8 cellular contexts compared by ENCODE assay signal in genomic region chr6:3228046-3228671, GRCh38. TPM values are rescaled to one million over a fixed set of nuclear protein-coding genes. Genes with fewer than 3 reads are reported as not detected.
DNase-seq lines count a peak whose midpoint lies in the region; ATAC-seq and TF ChIP-seq lines count a peak whose summit lies in the region.

No MANE protein-coding gene starts in this region.

- H3K36me3 Mint-ChIP-seq in CD4-positive, alpha-beta T cell (ENCODE audit: low read depth), result no peaks in the 10 kb centered on the region
- H3K36me3 Mint-ChIP-seq in IgD-negative memory B cell (no peaks in the 10 kb centered on the region), glutamatergic neuron (ENCODE audit: unreplicated experiment) (peaks cover 24% of the 10 kb centered on the region)

- peaks cover 67% of the 10 kb centered on the region for H3K27me3 ChIP-seq in CD4-positive, alpha-beta T cell (ENCODE audit: control insufficient read depth, insufficient read depth, low read length)
- peaks cover 20 to 79% (median 73%) of the 10 kb centered on the region in 7 donors for H3K27me3 ChIP-seq in spleen (replicated peaks in 1 of 7)

- H3K4me1 Mint-ChIP-seq in CD4-positive, alpha-beta T cell (ENCODE audit: low read depth), result peaks cover 57% of the 10 kb centered on the region
- peaks cover 21 to 31% (median 22%) of the 10 kb centered on the region in 3 donors for H3K4me1 Mint-ChIP-seq in IgD-negative memory B cell
- peaks cover 22% of the 10 kb centered on the region for H3K4me1 Mint-ChIP-seq in glutamatergic neuron (ENCODE audit: low read depth, unreplicated experiment)

- TF ChIP-seq POLR2A in spleen (IDR thresholded peaks at IDR 0.05), result no peak

- H3K27me3 Mint-ChIP-seq in CD4-positive, alpha-beta T cell, result peaks cover 83% of the 10 kb centered on the region
- H3K27me3 Mint-ChIP-seq in IgD-negative memory B cell, result peaks cover 52% of the 10 kb centered on the region
- peaks cover 51% of the 10 kb centered on the region for H3K27me3 Mint-ChIP-seq in glutamatergic neuron (ENCODE audit: unreplicated experiment)

- WGBS in spleen, 5 donors, result 2 to 4% (median 2%) methylated on average over 31 to 38 of the region's 38 CpGs

- H3K9me3 Mint-ChIP-seq in CD4-positive, alpha-beta T cell, result no peaks in the 10 kb centered on the region
- H3K9me3 Mint-ChIP-seq in IgD-negative memory B cell (no peaks in the 10 kb centered on the region), glutamatergic neuron (ENCODE audit: unreplicated experiment) (peaks cover 54% of the 10 kb centered on the region)

- no peaks in the 10 kb centered on the region for H3K9me3 ChIP-seq in CD4-positive, alpha-beta T cell (ENCODE audit: control insufficient read depth, low read length)
- no peaks in the 10 kb centered on the region for H3K9me3 ChIP-seq in SK-N-MC (ENCODE audit: low read depth, low read length)
- no peaks in the 10 kb centered on the region for H3K9me3 ChIP-seq in spleen

- CTCF ChIA-PET in CD4-positive, alpha-beta T cell (lab: Charles Lee), result no interaction called here
- CTCF ChIA-PET in HEK293T (lab: Yijun Ruan, JAX), result no interaction called here

- peak; percentile 30 for ATAC-seq in CD4-positive, alpha-beta T cell (ENCODE audit: poor library complexity)
- ATAC-seq in GM18520 (IDR thresholded peaks at IDR 0.05; ENCODE audit: unreplicated experiment), result no peak

- H3K36me3 ChIP-seq in SK-N-MC (ENCODE audit: insufficient read depth, low read length) (peaks cover 6% of the 10 kb centered on the region; the same call in 1 of the 2 replicates), spleen (no peaks in the 10 kb centered on the region)

- peak overlapping the region; percentile 53 for H3K9ac ChIP-seq in SK-N-MC (ENCODE audit: insufficient read length)

- intact Hi-C loops in CD4-positive, alpha-beta T cell (cut with DNase I, micrococcal nuclease), result loop anchor here in 1 of 2 experiments (5.0 kb wide), 1 partner anchor 66 kb away; no protein-coding TSS in a partner anchor
- intact Hi-C loops in spleen (cut with DNase I; ENCODE audit: low total_unique reads), result no loop called here

- H3K4me3 ChIP-seq in SK-N-MC, result peak overlapping the region; percentile 90
- peak overlapping the region in 7 of 8 donors; percentile 12 to 64 (median 31) for H3K4me3 ChIP-seq in spleen

- H3K27ac Mint-ChIP-seq in CD4-positive, alpha-beta T cell, result no peak overlapping the region
- H3K27ac Mint-ChIP-seq in IgD-negative memory B cell, result peak overlapping the region in 2 of 3 donors; percentile 13 to 76
- peak overlapping the region; percentile 100 for H3K27ac Mint-ChIP-seq in glutamatergic neuron (ENCODE audit: unreplicated experiment)

- peaks cover 41 to 62% (median 54%) of the 10 kb centered on the region in 6 donors for H3K4me1 ChIP-seq in spleen

- H3K27ac ChIP-seq in CD4-positive, alpha-beta T cell (ENCODE audit: low read depth, low read length), result no peak overlapping the region
- H3K27ac ChIP-seq in SK-N-MC (no peak overlapping the region), spleen (no peak overlapping the region)

- POLR2A ChIA-PET in CD4-positive, alpha-beta T cell (lab: Charles Lee), result no interaction called here
- POLR2A ChIA-PET in HEK293T (lab: Yijun Ruan, JAX), result interaction anchor here (2.1 to 4.2 kb wide), 4 partner anchors 18 to 66 kb away, joined by 7 to 53 read pairs (median 15); partner anchors contain the start of gene PSMG4

- TF ChIP-seq CTCF in CD4-positive, alpha-beta T cell (IDR thresholded peaks at IDR 0.05), result no peak
- TF ChIP-seq CTCF in glutamatergic neuron (IDR thresholded peaks at IDR 0.05; ENCODE audit: partially characterized antibody, unreplicated experiment) (peak; percentile 33), spleen (IDR thresholded peaks at IDR 0.05 in 8 of 11, conservative IDR thresholded peaks at IDR 0.05 in 3 of 11) (no peak)

- DNase-seq in CD4-positive, alpha-beta T cell, result no peak
- no peak for DNase-seq in SK-N-MC (ENCODE audit: low read depth, low spot score)
- peak; percentile 97 for DNase-seq in glutamatergic neuron
- peak; percentile 77 for DNase-seq in spleen
- DNase-seq in stimulated activated CD4-positive, alpha-beta T cell treated with anti-CD3 and anti-CD28 coated beads, Interleukin-12 subunit alpha, Interleukin-12 subunit beta, amount 100 ng/mL, for 4 hours, result no peak
- DNase-seq in HEK293T (ENCODE audit: extremely low spot score), result no peak

- H3K4me3 Mint-ChIP-seq in CD4-positive, alpha-beta T cell, result peak overlapping the region; percentile 71
- H3K4me3 Mint-ChIP-seq in IgD-negative memory B cell, result peak overlapping the region; percentile 72 to 90 (median 82)
- peak overlapping the region; percentile 98 for H3K4me3 Mint-ChIP-seq in glutamatergic neuron (ENCODE audit: unreplicated experiment)

TF ChIP-seq in HEK293T, 16 proteins besides CTCF, POLR2A, EP300 and RAD21:
- TF ChIP-seq BHLHE40 (IDR thresholded peaks at IDR 0.05; ENCODE audit: borderline replicate concordance) (no peak), FOXK2 (IDR thresholded peaks at IDR 0.05) (no peak), ZNF384 (IDR thresholded peaks at IDR 0.05) (no peak), SUZ12 (IDR thresholded peaks at IDR 0.05) (no peak), FOXA1 (IDR thresholded peaks at IDR 0.05) (no peak), ARNT (IDR thresholded peaks at IDR 0.05) (no peak), LEF1 (IDR thresholded peaks at IDR 0.05; ENCODE audit: borderline replicate concordance) (no peak), PKNOX1 (IDR thresholded peaks at IDR 0.05) (no peak), ELF4 (IDR thresholded peaks at IDR 0.05) (no peak), TARDBP (IDR thresholded peaks at IDR 0.05) (no peak), SP1 (IDR thresholded peaks at IDR 0.05) (no peak), HDGF (IDR thresholded peaks at IDR 0.05; ENCODE audit: borderline replicate concordance) (no peak)

RNA-seq across cellular contexts. Expression of gene TUBB2B, which starts 0.7 kb away (rescaled TPM):
- total RNA-seq in CD4-positive, alpha-beta T cell, result not detected
- 0.55 TPM for polyA plus RNA-seq in IgD-negative memory B cell
- 1,777 TPM for total RNA-seq in glutamatergic neuron (ENCODE audit: unreplicated experiment)
- total RNA-seq in spleen, result 1 to 10 TPM in 2 of 7 donors, under 1 TPM in 4, not detected in 1; 0.39 to 1.6 (median 0.82) TPM
- 1 to 10 TPM; 1.0 to 2.2 (median 1.3) TPM for polyA plus RNA-seq in spleen

RNA-seq across cellular contexts. Expression of gene PSMG4, which starts 30.6 kb away (rescaled TPM):
- 10 to 100 TPM; 12.3 to 12.8 TPM for total RNA-seq in CD4-positive, alpha-beta T cell
- polyA plus RNA-seq in IgD-negative memory B cell (43.5 TPM), spleen (10 to 100 TPM; 39.0 to 41.6 (median 39.6) TPM)
- total RNA-seq in glutamatergic neuron (ENCODE audit: unreplicated experiment) (37.2 TPM), spleen (10 to 100 TPM; 12.1 to 21.0 (median 17.3) TPM)

Comparison
In these comparisons a context has a peak if more than half of its experiments do, and no peak if none do; other contexts are left out.
1. DNase-seq: peak in glutamatergic neuron (single experiment) and spleen (single experiment); none in CD4-positive, alpha-beta T cell (0 of 10), SK-N-MC (single experiment), stimulated activated CD4-positive, alpha-beta T cell treated with anti-CD3 and anti-CD28 coated beads, Interleukin-12 subunit alpha, Interleukin-12 subunit beta, amount 100 ng/mL, for 4 hours (single experiment) and HEK293T (single experiment).
2. RNA of gene TUBB2B, which starts 0.7 kb away (total RNA-seq): 1,777 TPM in glutamatergic neuron (single experiment); 0.39 to 1.6 TPM in spleen and not detected in CD4-positive, alpha-beta T cell; every median in the first group is over 100 times any median in the second.
3. Peak in every context shown above with its lines, with median percentiles within 50 percentile points of each other: H3K4me3 Mint-ChIP-seq.